In genomic region chr11:2410616-2411015, GRCh38 we compare ENCODE assay signal across 22 cellular contexts. TPM values are rescaled to one million over a fixed set of nuclear protein-coding genes. Genes with fewer than 3 reads are reported as not detected.
A peak's percentile ranks its signal among the peaks of the same experiment; 100 is the strongest.
DNase-seq lines count a peak whose midpoint lies in the region; ATAC-seq and TF ChIP-seq lines count a peak whose summit lies in the region.
"Had no signal": no experiment of that assay in that cellular context is flagged by ENCODE, and none has a peak within 500 bp of the region (broad histone marks: within the 10 kb centered on the region; RNA-seq: fewer than 3 reads in every experiment).

No MANE protein-coding gene starts in this region.

- peaks cover 0 to 4% (median 0%) of the 10 kb centered on the region in 11 experiments; a peak in 3 of 22 replicates for H4K20me1 ChIP-seq in BLaER1 treated with 17β-estradiol and CSF1 and Interleukin-3, amounts not matched to agents 10 nM and 100 nM

- peak overlapping the region in 9 of 11 experiments; percentile 78 to 96 (median 88); a peak in 18 of 22 replicates for H3K4me2 ChIP-seq in BLaER1 treated with 17β-estradiol and CSF1 and Interleukin-3, amounts not matched to agents 10 nM and 100 nM
- no peak overlapping the region for H3K4me2 ChIP-seq in mesenchymal stem cell (ENCODE audit: low read length, poor library complexity, severe bottlenecking)

- no peak overlapping the region for H4K8ac ChIP-seq in mesenchymal stem cell (ENCODE audit: low read length)

- peak overlapping the region in 1 of 2 experiments; percentile 23 for H3K23ac ChIP-seq in mesenchymal stem cell (ENCODE audit: low read length in 2 of 2)

- H2AFZ ChIP-seq in mesenchymal stem cell (ENCODE audit: low read depth, low read length), result no peak overlapping the region

- H3K4me1 Mint-ChIP-seq in nephron progenitor cell (peaks cover 62% of the 10 kb centered on the region), type B pancreatic cell (ENCODE audit: unreplicated experiment) (peaks cover 10% of the 10 kb centered on the region)
- H3K4me1 Mint-ChIP-seq: CD14-positive monocyte; CD8-positive, alpha-beta memory T cell had no signal

- H2BK12ac ChIP-seq in mesenchymal stem cell (ENCODE audit: low read length in 2 of 2), result no peak overlapping the region

- H3K4me3 ChIP-seq in BLaER1 treated with 17β-estradiol and CSF1 and Interleukin-3, amounts not matched to agents 10 nM and 100 nM, result no peak overlapping the region
- H3K4me3 ChIP-seq in mesenchymal stem cell (ENCODE audit: insufficient read depth in 1 of 2, low read depth in 1 of 2, low read length in 2 of 2), result no peak overlapping the region
- H3K4me3 ChIP-seq: HAP-1 had no signal

- peak overlapping the region; percentile 7 for H4K91ac ChIP-seq in mesenchymal stem cell (ENCODE audit: low read length)

- no peak overlapping the region for H3K14ac ChIP-seq in mesenchymal stem cell (ENCODE audit: low read length in 2 of 2)

- H2AK5ac ChIP-seq in mesenchymal stem cell (ENCODE audit: low read length, severe bottlenecking), result no peak overlapping the region

- peaks cover 0 to 31% (median 21%) of the 10 kb centered on the region in 11 experiments; a peak in 14 of 22 replicates for H3K27me3 ChIP-seq in BLaER1 treated with 17β-estradiol and CSF1 and Interleukin-3, amounts not matched to agents 10 nM and 100 nM
- peaks cover 40% of the 10 kb centered on the region in 2 experiments for H3K27me3 ChIP-seq in mesenchymal stem cell (ENCODE audit: control insufficient read depth in 1 of 2, insufficient read depth in 1 of 2, low read length in 2 of 2)

- peak overlapping the region; percentile 6 for H2BK5ac ChIP-seq in mesenchymal stem cell (ENCODE audit: low read depth, low read length, poor library complexity, severe bottlenecking)

- no peak overlapping the region for H2BK120ac ChIP-seq in mesenchymal stem cell (ENCODE audit: low read depth, low read length)

- no peak overlapping the region for H2BK15ac ChIP-seq in mesenchymal stem cell (ENCODE audit: low read depth, poor library complexity, severe bottlenecking)

- H3K4ac ChIP-seq in mesenchymal stem cell (ENCODE audit: low read depth in 1 of 2, low read length in 2 of 2), result no peak overlapping the region

- H3K27ac Mint-ChIP-seq in nephron progenitor cell (peak overlapping the region; percentile 97), type B pancreatic cell (peak overlapping the region; percentile 62)
- H3K27ac Mint-ChIP-seq: CD4-positive, alpha-beta T cell; HFFc6 had no signal

- DNase-seq in mesenchymal stem cell (no peak), nephron progenitor cell (no peak), type B pancreatic cell (ENCODE audit: extremely low spot score, unreplicated experiment) (no peak), NCI-H2029 (lab: John Stamatoyannopoulos, UW) (no peak), NCI-H1092 (lab: John Stamatoyannopoulos, UW) (no peak), DMS79 treated with DMSO at 0.1 percent for 48 hours (lab: John Stamatoyannopoulos, UW) (no peak)
- DNase-seq: CD4-positive, alpha-beta T cell; CD8-positive, alpha-beta memory T cell; DMS 273 treated with DMSO at 0.1 percent for 48 hours; DMS79; GF-D8; GOT3; HFFc6 had no signal

- no peak for ATAC-seq in GM19035 (IDR thresholded peaks at IDR 0.05; ENCODE audit: unreplicated experiment)

- 79% methylated on average over 8 of the region's 9 CpGs for WGBS in mesenchymal stem cell

- H3K36me3 ChIP-seq in BLaER1 treated with 17β-estradiol and CSF1 and Interleukin-3, amounts not matched to agents 10 nM and 100 nM, result no peaks in the 10 kb centered on the region
- H3K36me3 ChIP-seq in mesenchymal stem cell (ENCODE audit: control insufficient read depth in 1 of 2, insufficient read depth in 2 of 2, low read depth in 1 of 2, low read length in 2 of 2), result no peaks in the 10 kb centered on the region
- H3K36me3 ChIP-seq: HAP-1 had no signal

- no peaks in the 10 kb centered on the region for H3K9me3 ChIP-seq in BLaER1 treated with 17β-estradiol and CSF1 and Interleukin-3, amounts not matched to agents 10 nM and 100 nM (replicated peaks in 1 of 11)
- no peaks in the 10 kb centered on the region for H3K9me3 ChIP-seq in mesenchymal stem cell (ENCODE audit: control insufficient read depth, low read length)
- H3K9me3 ChIP-seq: HAP-1 had no signal

- H3K79me1 ChIP-seq in mesenchymal stem cell (replicated peaks; ENCODE audit: low read length, poor library complexity, severe bottlenecking), result no peaks in the 10 kb centered on the region

- H3K9ac ChIP-seq in BLaER1 treated with 17β-estradiol and CSF1 and Interleukin-3, amounts not matched to agents 10 nM and 100 nM, result peak overlapping the region in 4 of 11 experiments; percentile 44 to 65 (median 56); a peak in 3 of 22 replicates
- H3K9ac ChIP-seq in mesenchymal stem cell (ENCODE audit: low read length), result no peak overlapping the region

- H3K9me3 Mint-ChIP-seq in nephron progenitor cell, result no peaks in the 10 kb centered on the region
- no peaks in the 10 kb centered on the region for H3K9me3 Mint-ChIP-seq in type B pancreatic cell
- H3K9me3 Mint-ChIP-seq: CD14-positive monocyte; CD4-positive, alpha-beta T cell; CD8-positive, alpha-beta memory T cell; HFFc6 had no signal

- H3K27ac ChIP-seq in BLaER1 treated with 17β-estradiol and CSF1 and Interleukin-3, amounts not matched to agents 10 nM and 100 nM, result no peak overlapping the region
- no peak overlapping the region for H3K27ac ChIP-seq in mesenchymal stem cell (ENCODE audit: low read length, poor library complexity, severe bottlenecking)

- TF ChIP-seq CTCF in nephron progenitor cell (IDR thresholded peaks at IDR 0.05) (no peak), type B pancreatic cell (conservative IDR thresholded peaks at IDR 0.05) (no peak)

- H3K18ac ChIP-seq in mesenchymal stem cell (ENCODE audit: low read depth in 1 of 2, low read length in 2 of 2), result no peak overlapping the region

- no peak overlapping the region for H3K4me3 Mint-ChIP-seq in nephron progenitor cell
- H3K4me3 Mint-ChIP-seq in type B pancreatic cell, result no peak overlapping the region
- H3K4me3 Mint-ChIP-seq: CD14-positive monocyte; CD4-positive, alpha-beta T cell; CD8-positive, alpha-beta memory T cell; HFFc6 had no signal

- H3K27me3 Mint-ChIP-seq in nephron progenitor cell (ENCODE audit: low read depth, poor library complexity) (peaks cover 5% of the 10 kb centered on the region), type B pancreatic cell (no peaks in the 10 kb centered on the region)
- H3K27me3 Mint-ChIP-seq: CD4-positive, alpha-beta T cell; CD8-positive, alpha-beta memory T cell had no signal

- H3K36me3 Mint-ChIP-seq in nephron progenitor cell (ENCODE audit: low read depth) (no peaks in the 10 kb centered on the region), type B pancreatic cell (no peaks in the 10 kb centered on the region)
- H3K36me3 Mint-ChIP-seq: CD14-positive monocyte; CD8-positive, alpha-beta memory T cell had no signal

- peaks cover 13 to 48% (median 30%) of the 10 kb centered on the region in 10 experiments for H3K4me1 ChIP-seq in BLaER1 treated with 17β-estradiol and CSF1 and Interleukin-3, amounts not matched to agents 10 nM and 100 nM
- H3K4me1 ChIP-seq in mesenchymal stem cell (ENCODE audit: control insufficient read depth, insufficient read depth, low read depth, low read length), result peaks cover 2% of the 10 kb centered on the region
- H3K4me1 ChIP-seq: HAP-1 had no signal

RNA-seq across cellular contexts. Expression of gene TSSC4, which starts 10.1 kb away (rescaled TPM):
- polyA plus RNA-seq in mesenchymal stem cell (2013, experiment 1 of 2), result 69.3 TPM
- 73.7 TPM for polyA plus RNA-seq in mesenchymal stem cell (2013, experiment 2 of 2)
- 59.0 and 59.7 TPM in 2 replicates for total RNA-seq in type B pancreatic cell (ENCODE audit: low replicate concordance)

RNA-seq across cellular contexts. Expression of gene CD81, which starts 33.5 kb away (rescaled TPM):
- 422 TPM for polyA plus RNA-seq in mesenchymal stem cell (2013, experiment 1 of 2)
- 433 TPM for polyA plus RNA-seq in mesenchymal stem cell (2013, experiment 2 of 2)
- 350 and 438 TPM in 2 replicates for total RNA-seq in type B pancreatic cell (ENCODE audit: low replicate concordance)

RNA-seq across cellular contexts. Expression of gene TRPM5, which starts 33.7 kb away (rescaled TPM):
- not detected for polyA plus RNA-seq in mesenchymal stem cell (2013, experiment 1 of 2)
- not detected for polyA plus RNA-seq in mesenchymal stem cell (2013, experiment 2 of 2)
- 0.21 and 0.46 TPM in 2 replicates for total RNA-seq in type B pancreatic cell (ENCODE audit: low replicate concordance)
- total RNA-seq: A172; A673; CD8-positive, alpha-beta memory T cell; G401; HFFc6 had no signal
- polyA plus RNA-seq: BJ; CD14-positive monocyte; CD8-positive, alpha-beta memory T cell had no signal

RNA-seq across cellular contexts. Expression of gene KCNQ1, which starts 34.2 kb away (rescaled TPM):
- polyA plus RNA-seq in mesenchymal stem cell (2013, experiment 1 of 2), result 0.03 TPM
- 0.03 TPM for polyA plus RNA-seq in mesenchymal stem cell (2013, experiment 2 of 2)
- 3.7 and 4.8 TPM in 2 replicates for total RNA-seq in type B pancreatic cell (ENCODE audit: low replicate concordance)
- total RNA-seq: A673, Daoy, HFFc6 had no signal
- polyA plus RNA-seq: BJ had no signal
